8 cellular contexts compared by ENCODE assay signal in genomic region chr16:50152807-50153647, GRCh38. TPM values are rescaled to one million over a fixed set of nuclear protein-coding genes. Genes with fewer than 3 reads are reported as not detected.
A peak's percentile ranks its signal among the peaks of the same experiment; 100 is the strongest.
DNase-seq lines count a peak whose midpoint lies in the region; ATAC-seq and TF ChIP-seq lines count a peak whose summit lies in the region.

TSS of gene TENT4B (plus strand) at chr16:50153306. CDS start at chr16:50153622, 316 bp downstream.

- TF ChIP-seq POLR2A in lower leg skin (IDR thresholded peaks at IDR 0.05): peak in 1 of 2 donors; percentile 44

- no peak for TF ChIP-seq CTCF in lower leg skin (IDR thresholded peaks at IDR 0.05)

- POLR2A ChIA-PET in activated CD4-positive, alpha-beta memory T cell treated with anti-CD3 and anti-CD28 coated beads for 36 hours (lab: Charles Lee): interaction anchor here (1.2 to 1.6 kb wide), 3 partner anchors 8 to 128 kb away, joined by 3 to 9 read pairs (median 8); partner anchors contain the start of gene CNEP1R1

- CTCF ChIA-PET in activated CD4-positive, alpha-beta memory T cell treated with anti-CD3 and anti-CD28 coated beads for 36 hours (lab: Charles Lee): interaction anchor here (1.0 to 2.5 kb wide), 3 partner anchors 58 to 86 kb away, joined by 3 to 21 read pairs (median 3); no protein-coding TSS in a partner anchor

- DNase-seq in AML-193 (lab: John Stamatoyannopoulos, UW) (peak; percentile 71 to 79), NCI-H526 (lab: John Stamatoyannopoulos, UW) (peak; percentile 26 to 75), dermis microvascular lymphatic vessel endothelial cell (ENCODE audit: low read depth in 2 of 2) (peak; percentile 26 to 81), lower leg skin (ENCODE audit: low spot score in 2 of 2) (peak; percentile 78 to 97)
- DNase-seq in activated CD4-positive, alpha-beta memory T cell treated with anti-CD3 and anti-CD28 coated beads for 36 hours: peak; percentile 90
- DNase-seq in stimulated activated CD4-positive, alpha-beta T cell treated with anti-CD3 and anti-CD28 coated beads, Interleukin-4, amount 100 ng/mL, for 4 hours: peak; percentile 84

- H3K27ac Mint-ChIP-seq in activated CD4-positive, alpha-beta memory T cell treated with anti-CD3 and anti-CD28 coated beads for 36 hours: peak within 1 kb of the TSS; percentile 91

- ATAC-seq in GM19023 (IDR thresholded peaks at IDR 0.05; ENCODE audit: unreplicated experiment) (peak; percentile 82), HG03175 (IDR thresholded peaks at IDR 0.05; ENCODE audit: unreplicated experiment) (peak; percentile 82)

- intact Hi-C loops in activated CD4-positive, alpha-beta memory T cell treated with anti-CD3 and anti-CD28 coated beads for 36 hours (cut with micrococcal nuclease): loop anchor here (1.0 to 5.0 kb wide), 7 partner anchors 32 to 1541 kb away; partner anchors contain the start of genes N4BP1 and SNX20
- intact Hi-C loops in lower leg skin (cut with DNase I; ENCODE audit: low total_unique reads): no loop called here

- H3K4me3 ChIP-seq in lower leg skin (ENCODE audit: low read depth, poor library complexity, severe bottlenecking): peak within 1 kb of the TSS; percentile 79

- 0 to 1% methylated on average over 21 to 49 of the region's 121 CpGs for WGBS in lower leg skin, 2 donors

- H3K27me3 Mint-ChIP-seq in activated CD4-positive, alpha-beta memory T cell treated with anti-CD3 and anti-CD28 coated beads for 36 hours: no peaks in the 10 kb centered on the region

- H3K9me3 Mint-ChIP-seq in activated CD4-positive, alpha-beta memory T cell treated with anti-CD3 and anti-CD28 coated beads for 36 hours: no peaks in the 10 kb centered on the region

- H3K4me3 Mint-ChIP-seq in activated CD4-positive, alpha-beta memory T cell treated with anti-CD3 and anti-CD28 coated beads for 36 hours: peak within 1 kb of the TSS; percentile 80

- peaks cover 32% of the 10 kb centered on the region for H3K4me1 Mint-ChIP-seq in activated CD4-positive, alpha-beta memory T cell treated with anti-CD3 and anti-CD28 coated beads for 36 hours (ENCODE audit: low read depth)

- H3K36me3 Mint-ChIP-seq in activated CD4-positive, alpha-beta memory T cell treated with anti-CD3 and anti-CD28 coated beads for 36 hours: no peaks in the 10 kb centered on the region

RNA-seq across cellular contexts. Expression of gene TENT4B, which starts in this region (rescaled TPM):
- 10 to 100 TPM; 14.4 to 14.8 TPM for total RNA-seq in activated CD4-positive, alpha-beta memory T cell treated with anti-CD3 and anti-CD28 coated beads for 36 hours
- 6.5 and 6.7 TPM in 2 replicates for total RNA-seq in dermis microvascular lymphatic vessel endothelial cell
- 10 to 100 TPM in 3 of 4 donors, 1 to 10 TPM in 1; 9.1 to 14.7 (median 12.6) TPM for total RNA-seq in lower leg skin

Comparison
In these comparisons a context has a peak if more than half of its experiments do, and no peak if none do; other contexts are left out.
1. Peak in every context shown above with its lines: DNase-seq, ATAC-seq and H3K4me3 ChIP-seq.